In the genomic region with DNA sequence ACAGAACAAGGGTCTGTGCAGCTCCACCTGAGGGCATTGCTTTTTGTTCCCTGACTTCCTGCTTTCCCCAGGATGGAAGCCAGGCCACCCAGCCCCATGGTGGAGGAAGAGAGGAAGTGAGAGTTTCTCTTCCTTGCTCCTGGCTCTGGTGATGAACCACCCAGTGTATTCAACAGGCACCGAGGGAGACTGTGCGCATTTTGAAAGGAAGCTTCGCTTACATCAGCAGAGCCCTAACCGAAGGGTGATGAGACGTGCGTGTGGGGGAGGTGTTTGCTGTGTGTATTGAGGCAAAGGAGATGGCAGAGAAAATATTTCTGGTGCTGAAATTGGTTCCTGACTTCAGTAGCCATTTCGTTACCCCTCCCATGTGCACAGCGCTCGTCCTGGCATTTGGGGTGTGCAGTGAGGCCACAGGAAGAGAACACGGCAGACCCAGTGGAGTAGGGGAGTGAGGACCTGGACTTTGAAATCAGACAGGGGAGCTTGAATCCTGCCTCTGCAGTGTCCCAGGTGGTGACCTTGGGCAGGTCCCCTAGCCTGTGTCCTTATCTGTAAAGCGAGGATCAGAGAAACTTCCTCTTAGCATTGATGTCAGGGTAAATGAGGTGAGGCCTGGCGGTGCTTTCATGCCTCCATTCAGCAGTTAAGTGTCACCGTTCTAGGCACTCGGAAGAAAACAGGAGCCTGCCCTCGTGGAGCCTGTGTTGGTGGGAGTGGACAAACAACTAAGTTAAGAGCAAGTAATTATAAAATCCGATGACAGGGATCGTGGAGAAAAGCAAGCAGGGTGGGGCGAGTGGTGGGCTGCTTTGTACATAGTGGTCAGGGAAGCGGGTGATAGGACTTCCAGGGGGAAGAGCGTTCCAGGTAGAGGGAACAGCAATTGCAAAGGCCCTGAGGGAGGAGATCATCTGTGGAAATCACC, we compare ENCODE assay signal across 9 cellular contexts. TPM values are rescaled to one million over a fixed set of nuclear protein-coding genes. Genes with fewer than 3 reads are reported as not detected.
DNase-seq lines count a peak whose midpoint lies in the region; ATAC-seq, FAIRE-seq and TF ChIP-seq lines count a peak whose summit lies in the region.
"Had no signal": no experiment of that assay in that cellular context is flagged by ENCODE, and none has a peak within 500 bp of the region (broad histone marks: within the 10 kb centered on the region; RNA-seq: fewer than 3 reads in every experiment).

No MANE protein-coding gene starts in this region.

- CTCF ChIA-PET in H1 (lab: Charles Lee; ENCODE audit: partially characterized antibody): interaction anchor here (1.3 to 3.3 kb wide), 6 partner anchors 10 to 154 kb away, joined by 3 to 12 read pairs (median 8); no protein-coding TSS in a partner anchor

- no peak overlapping the region for H3K27ac ChIP-seq in H1 (ENCODE audit: low read depth, low read length)
- no peak overlapping the region for H3K27ac ChIP-seq in osteoblast (ENCODE audit: low read depth, low read length)

- ATAC-seq in GM21619 (IDR thresholded peaks at IDR 0.05; ENCODE audit: unreplicated experiment): no peak
- no peak for ATAC-seq in HG02678 (IDR thresholded peaks at IDR 0.05; ENCODE audit: unreplicated experiment)
- ATAC-seq: PC-3 had no signal

- H4K5ac ChIP-seq in H1 (ENCODE audit: insufficient read length, low read depth, low read length): no peak overlapping the region

- peak overlapping the region; percentile 84; the same call in 1 of the 2 replicates for H2BK12ac ChIP-seq in H1 (ENCODE audit: low read depth, low read length)

- H3K18ac ChIP-seq in H1 (ENCODE audit: extremely low read depth, low read length): peak overlapping the region; percentile 3; the same call in 1 of the 2 replicates

- no peak for TF ChIP-seq EP300 in H1 (IDR thresholded peaks at IDR 0.05; ENCODE audit: borderline replicate concordance in 1 of 2, low read depth in 2 of 2, low read length in 2 of 2)

- H3K4me1 ChIP-seq in H1 (replicated peaks in 1 of 4; ENCODE audit: control insufficient read depth in 3 of 4, insufficient read depth in 4 of 4, low read length in 3 of 4) (peaks cover 4 to 49% (median 27%) of the 10 kb centered on the region in 4 experiments), osteoblast (ENCODE audit: insufficient read depth, low read length) (no peaks in the 10 kb centered on the region)

- H3K9me3 ChIP-seq in H1 (ENCODE audit: insufficient read depth in 2 of 2, low read depth in 1 of 2, low read length in 1 of 2) (no peaks in the 10 kb centered on the region), osteoblast (ENCODE audit: low read depth, low read length) (no peaks in the 10 kb centered on the region)

- FAIRE-seq in H1 (lab: Jason Lieb, UNC): no peak

- H3K4me2 ChIP-seq in H1 (ENCODE audit: insufficient read depth in 1 of 2, low read depth in 2 of 2, low read length in 2 of 2) (peak overlapping the region; percentile 2 to 20; a peak in 2 of 4 replicates), osteoblast (ENCODE audit: insufficient read depth, low read length) (no peak overlapping the region)

- no peak overlapping the region for H2BK120ac ChIP-seq in H1 (replicated peaks; ENCODE audit: low read depth, low read length)

- WGBS in H1 (ENCODE audit: extremely low coverage in 1 of 2, insufficient coverage in 1 of 2, insufficient read length in 1 of 2, insufficient replicate concordance in 2 of 2, low coverage in 1 of 2, low lambda C conversion rate in 2 of 2, missing lambda C conversion rate in 1 of 2), 2 experiments: 79% methylated on average over 20 of the region's 20 CpGs; no CpG with 5 or more reads in 1 of the 2 experiments

- no peak overlapping the region for H2AFZ ChIP-seq in H1 (ENCODE audit: low read length)
- H2AFZ ChIP-seq in osteoblast (ENCODE audit: low read length): no peak overlapping the region

- peak overlapping the region; percentile 47 for H2AK5ac ChIP-seq in H1 (ENCODE audit: low read depth, low read length)

- peaks cover 36 to 100% of the 10 kb centered on the region in 2 experiments for H3K79me2 ChIP-seq in H1 (ENCODE audit: control insufficient read depth in 1 of 2, insufficient read depth in 2 of 2, low read length in 2 of 2)
- peaks cover 88% of the 10 kb centered on the region for H3K79me2 ChIP-seq in osteoblast (ENCODE audit: insufficient read depth, low read length)

- DNase-seq in ELF-1 (ENCODE audit: low read depth, low spot score): peak; percentile 61
- DNase-seq in T follicular helper cell (ENCODE audit: low read depth): peak; percentile 25
- no peak for DNase-seq in H1 (ENCODE audit: low read depth in 1 of 2, low spot score in 2 of 2)
- DNase-seq in osteoblast (ENCODE audit: insufficient read length, low spot score, missing footprints): peak; percentile 62
- DNase-seq in NCI-H446 treated with DMSO at 0.1 percent for 48 hours (lab: John Stamatoyannopoulos, UW): no peak
- DNase-seq in ureter (ENCODE audit: low spot score): no peak
- DNase-seq: PC-3 had no signal

- H3K14ac ChIP-seq in H1 (ENCODE audit: insufficient read length): no peak overlapping the region

- peak overlapping the region; percentile 9; the same call in 1 of the 2 replicates for H4K8ac ChIP-seq in H1 (ENCODE audit: extremely low read depth, insufficient read depth, low read length)

- POLR2A ChIA-PET in H1 (lab: Charles Lee; ENCODE audit: partially characterized antibody): interaction anchor here (3.3 kb wide), 1 partner anchor 10 kb away, joined by 12 read pairs; no protein-coding TSS in a partner anchor

- peak overlapping the region; percentile 73 for H2BK5ac ChIP-seq in H1 (ENCODE audit: low read depth, low read length)

- H4K20me1 ChIP-seq in H1 (replicated peaks in 1 of 2; ENCODE audit: control insufficient read depth in 1 of 2, insufficient read depth in 2 of 2, low read length in 2 of 2) (peaks cover 50 to 76% of the 10 kb centered on the region in 2 experiments), osteoblast (ENCODE audit: insufficient read depth, low read length) (peaks cover 82% of the 10 kb centered on the region)

- no peak overlapping the region for H3K23ac ChIP-seq in H1 (ENCODE audit: insufficient read length)

- H3K36me3 ChIP-seq in H1 (ENCODE audit: control insufficient read depth in 2 of 4, insufficient read depth in 4 of 4, low read length in 3 of 4) (peaks cover 0 to 7% (median 0%) of the 10 kb centered on the region in 4 experiments; a peak in 2 of 8 replicates), osteoblast (ENCODE audit: insufficient read depth, low read length) (no peaks in the 10 kb centered on the region)

- H2BK15ac ChIP-seq in H1 (ENCODE audit: low read length): peak overlapping the region; percentile 93; the same call in 1 of the 2 replicates

- H3K27me3 ChIP-seq in H1 (replicated peaks in 1 of 4; ENCODE audit: control insufficient read depth in 3 of 4, extremely low read depth in 1 of 4, insufficient read depth in 3 of 4, low read length in 3 of 4) (no peaks in the 10 kb centered on the region), osteoblast (ENCODE audit: insufficient read depth, low read length) (no peaks in the 10 kb centered on the region)

- H3K9ac ChIP-seq in H1 (replicated peaks in 1 of 4; ENCODE audit: extremely low read depth in 1 of 4, low read depth in 3 of 4, low read length in 3 of 4): no peak overlapping the region; a peak in 1 of 7 replicates

- no peak for TF ChIP-seq CTCF in H1 (IDR thresholded peaks at IDR 0.05; ENCODE audit: control extremely low read depth in 1 of 3, insufficient read depth in 1 of 3, low read depth in 1 of 3, low read length in 3 of 3)
- TF ChIP-seq CTCF in osteoblast (IDR thresholded peaks at IDR 0.05; ENCODE audit: extremely low read depth, low read depth, low read length): no peak

- H3K79me1 ChIP-seq in H1 (ENCODE audit: low read depth, low read length): peaks cover 64% of the 10 kb centered on the region

- H2BK20ac ChIP-seq in H1 (ENCODE audit: low read length): no peak overlapping the region

- H3K4me3 ChIP-seq in H1 (ENCODE audit: extremely low read depth in 1 of 4, insufficient read depth in 2 of 4, low read depth in 3 of 4, low read length in 4 of 4): no peak overlapping the region
- H3K4me3 ChIP-seq in osteoblast (ENCODE audit: insufficient read depth, low read length): no peak overlapping the region

- no peak for TF ChIP-seq POLR2A in H1 (IDR thresholded peaks at IDR 0.05; ENCODE audit: control extremely low read depth in 1 of 2, low read depth in 2 of 2, low read length in 2 of 2)

- no peaks in the 10 kb centered on the region; the same call in 1 of the 2 replicates for H3K23me2 ChIP-seq in H1 (ENCODE audit: low read depth, low read length)

- no peak overlapping the region for H3K56ac ChIP-seq in H1 (replicated peaks; ENCODE audit: insufficient read length, low read depth, low read length)

- TF ChIP-seq RAD21 in H1 (IDR thresholded peaks at IDR 0.05 in 1 of 2, conservative IDR thresholded peaks at IDR 0.05 in 1 of 2; ENCODE audit: low read depth in 2 of 2, low read length in 2 of 2): no peak

- peak overlapping the region; percentile 48 for H4K91ac ChIP-seq in H1 (replicated peaks; ENCODE audit: insufficient read length, low read length)

- no peak overlapping the region for H3K4ac ChIP-seq in H1 (replicated peaks; ENCODE audit: insufficient read length, low read depth, low read length)

TF ChIP-seq in H1, 55 proteins besides CTCF, POLR2A, EP300 and RAD21:
- no peak for TF ChIP-seq TBP (IDR thresholded peaks at IDR 0.05; ENCODE audit: low read depth, low read length)
- TF ChIP-seq FOSL1 (IDR thresholded peaks at IDR 0.05; ENCODE audit: insufficient read depth, low read depth, low read length): no peak
- TF ChIP-seq, protein P1, sequence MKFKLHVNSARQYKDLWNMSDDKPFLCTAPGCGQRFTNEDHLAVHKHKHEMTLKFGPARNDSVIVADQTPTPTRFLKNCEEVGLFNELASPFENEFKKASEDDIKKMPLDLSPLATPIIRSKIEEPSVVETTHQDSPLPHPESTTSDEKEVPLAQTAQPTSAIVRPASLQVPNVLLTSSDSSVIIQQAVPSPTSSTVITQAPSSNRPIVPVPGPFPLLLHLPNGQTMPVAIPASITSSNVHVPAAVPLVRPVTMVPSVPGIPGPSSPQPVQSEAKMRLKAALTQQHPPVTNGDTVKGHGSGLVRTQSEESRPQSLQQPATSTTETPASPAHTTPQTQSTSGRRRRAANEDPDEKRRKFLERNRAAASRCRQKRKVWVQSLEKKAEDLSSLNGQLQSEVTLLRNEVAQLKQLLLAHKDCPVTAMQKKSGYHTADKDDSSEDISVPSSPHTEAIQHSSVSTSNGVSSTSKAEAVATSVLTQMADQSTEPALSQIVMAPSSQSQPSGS (IDR thresholded peaks at IDR 0.05; ENCODE audit: low read length): no peak

RNA-seq across cellular contexts. Expression of a gene that starts 7.4 kb away (rescaled TPM):
- 53.2 and 62.0 TPM in 2 replicates for total RNA-seq in H1 (2021; fragmentation: NEBNext Ultra II Directional; extraction: Animal tissue kit (Norgen Biotek cat#: 25700))
- polyA plus RNA-seq in H1 (2011; rRNA removed): 7.9 and 21.2 TPM in 2 replicates
- 7.9 TPM for polyA plus RNA-seq in H1 (2011; cell fraction: cytosol; rRNA removed)
- polyA plus RNA-seq in H1 (2011; cell fraction: nucleus; rRNA removed): 27.3 TPM
- polyA plus RNA-seq in H1 (2012, experiment 1 of 2): 44.6 to 50.3 TPM (median 45.5 TPM) in 4 replicates
- 28.6 TPM for polyA plus RNA-seq in H1 (2012, experiment 2 of 2)
- 36.4 TPM for polyA plus RNA-seq in H1 (2013, experiment 1 of 2)
- 34.4 TPM for polyA plus RNA-seq in H1 (2013, experiment 2 of 2)
- 20.8 and 26.6 TPM in 2 replicates for polyA minus RNA-seq in H1 (2011; rRNA and poly(A)+ RNA removed)
- polyA minus RNA-seq in H1 (2011; cell fraction: cytosol; rRNA and poly(A)+ RNA removed): 35.2 TPM
- polyA minus RNA-seq in H1 (2011; cell fraction: nucleus; rRNA and poly(A)+ RNA removed): 37.7 TPM
- total RNA-seq in osteoblast (6.2 and 8.3 TPM in 2 replicates), ureter (98.0 TPM)

Comparison
In these comparisons a context has a peak if more than half of its experiments do, and no peak if none do; other contexts are left out.
1. DNase-seq: peak in ELF-1 (single experiment), T follicular helper cell (single experiment) and osteoblast (single experiment); none in H1 (0 of 2), NCI-H446 treated with DMSO at 0.1 percent for 48 hours (single experiment) and ureter (single experiment).